24 cellular contexts compared by ENCODE assay signal in the genomic region with DNA sequence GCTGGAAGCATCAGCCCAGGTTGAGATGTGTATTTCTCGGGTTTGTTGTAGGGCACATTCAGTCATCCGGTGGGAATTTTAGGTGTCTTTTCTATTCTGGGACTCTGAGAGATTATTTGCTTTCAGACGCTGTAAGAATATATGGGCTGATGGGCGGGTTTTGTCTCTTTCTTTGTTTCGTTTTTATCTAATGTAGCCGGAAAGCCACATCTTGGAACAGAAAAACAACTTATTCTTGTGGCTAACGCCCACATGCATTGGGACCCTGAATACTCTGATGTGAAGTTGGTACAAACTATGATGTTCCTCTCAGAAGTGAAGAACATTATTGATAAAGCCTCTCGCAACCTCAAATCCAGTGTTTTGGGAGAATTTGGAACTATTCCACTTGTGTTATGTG. TPM values are rescaled to one million over a fixed set of nuclear protein-coding genes. Genes with fewer than 3 reads are reported as not detected.
"Had no signal": no experiment of that assay in that cellular context is flagged by ENCODE, and none has a peak within 500 bp of the region (broad histone marks: within the 10 kb centered on the region; RNA-seq: fewer than 3 reads in every experiment).

No MANE protein-coding gene starts in this region.

- H3K27me3 ChIP-seq: brain microvascular endothelial cell, cardiac muscle cell had no signal

- DNase-seq: activated B cell treated with CpG ODN at 0.5 μM for 24 hours; activated CD4-positive, alpha-beta memory T cell treated with anti-CD3 and anti-CD28 coated beads, Interleukin-2, amount 10 ng/mL, durations not matched to agents 7 days and 5 days; activated CD4-positive, alpha-beta T cell treated with anti-CD3 and anti-CD28 coated beads for 1 hour; activated CD4-positive, alpha-beta T cell treated with anti-CD3 and anti-CD28 coated beads, Interleukin-2, amount 10 ng/mL, durations not matched to agents 7 days and 5 days; activated gamma-delta T cell; activated naive CD4-positive, alpha-beta T cell treated with anti-CD3 and anti-CD28 coated beads for 36 hours; brain microvascular endothelial cell; MM.1S; NCI-H1105; NCI-H1436; NCI-H1694 treated with DMSO at 0.1 percent for 48 hours; NCI-H2029 treated with DMSO at 0.1 percent for 48 hours; NCI-H345; NCI-H510A; NCI-H526 treated with DMSO at 0.1 percent for 48 hours; NCI-H82; SIG-M5; T-helper 17 cell; T-helper 9 cell had no signal

- ATAC-seq: activated T-helper 17 cell treated with anti-CD3 and anti-CD28 coated beads, Interleukin-2, amount 50 U/mL, for 72 hours; T-helper 17 cell had no signal

- H3K4me3 ChIP-seq: cardiac muscle cell had no signal

- H3K4me3 Mint-ChIP-seq: activated B cell treated with CpG ODN at 0.5 μM for 24 hours; activated CD4-positive, alpha-beta memory T cell treated with anti-CD3 and anti-CD28 coated beads, Interleukin-2, amount 10 ng/mL, durations not matched to agents 7 days and 5 days; activated CD4-positive, alpha-beta T cell treated with anti-CD3 and anti-CD28 coated beads, Interleukin-2, amount 10 ng/mL, durations not matched to agents 7 days and 5 days; activated naive CD4-positive, alpha-beta T cell treated with anti-CD3 and anti-CD28 coated beads for 36 hours; activated T-helper 17 cell treated with anti-CD3 and anti-CD28 coated beads, Interleukin-2, amount 50 U/mL, for 72 hours; T-helper 17 cell had no signal

- H3K9ac ChIP-seq: KMS-11 had no signal

- H3K9me3 Mint-ChIP-seq: activated B cell treated with CpG ODN at 0.5 μM for 24 hours; activated CD4-positive, alpha-beta memory T cell treated with anti-CD3 and anti-CD28 coated beads, Interleukin-2, amount 10 ng/mL, durations not matched to agents 7 days and 5 days; activated CD4-positive, alpha-beta T cell treated with anti-CD3 and anti-CD28 coated beads, Interleukin-2, amount 10 ng/mL, durations not matched to agents 7 days and 5 days; activated naive CD4-positive, alpha-beta T cell treated with anti-CD3 and anti-CD28 coated beads for 36 hours; activated T-helper 17 cell treated with anti-CD3 and anti-CD28 coated beads, Interleukin-2, amount 50 U/mL, for 72 hours had no signal

- H3K27ac ChIP-seq: brain microvascular endothelial cell, cardiac muscle cell, KMS-11 had no signal

- H3K4me1 Mint-ChIP-seq: activated B cell treated with CpG ODN at 0.5 μM for 24 hours had no signal

- H3K4me2 ChIP-seq: KMS-11 had no signal

- H3K27me3 Mint-ChIP-seq: activated B cell treated with CpG ODN at 0.5 μM for 24 hours; activated CD4-positive, alpha-beta memory T cell treated with anti-CD3 and anti-CD28 coated beads, Interleukin-2, amount 10 ng/mL, durations not matched to agents 7 days and 5 days; activated CD4-positive, alpha-beta T cell treated with anti-CD3 and anti-CD28 coated beads, Interleukin-2, amount 10 ng/mL, durations not matched to agents 7 days and 5 days; activated T-helper 17 cell treated with anti-CD3 and anti-CD28 coated beads, Interleukin-2, amount 50 U/mL, for 72 hours; T-helper 17 cell had no signal

- H3K27ac Mint-ChIP-seq: activated B cell treated with CpG ODN at 0.5 μM for 24 hours; activated CD4-positive, alpha-beta memory T cell treated with anti-CD3 and anti-CD28 coated beads, Interleukin-2, amount 10 ng/mL, durations not matched to agents 7 days and 5 days; activated CD4-positive, alpha-beta T cell treated with anti-CD3 and anti-CD28 coated beads, Interleukin-2, amount 10 ng/mL, durations not matched to agents 7 days and 5 days; activated naive CD4-positive, alpha-beta T cell treated with anti-CD3 and anti-CD28 coated beads for 36 hours; activated T-helper 17 cell treated with anti-CD3 and anti-CD28 coated beads, Interleukin-2, amount 50 U/mL, for 72 hours; T-helper 17 cell had no signal

RNA-seq across cellular contexts. Expression of gene SCGB3A1, which starts 22.4 kb away (rescaled TPM):
- total RNA-seq: activated B cell treated with CpG ODN at 0.5 μM for 24 hours; activated CD4-positive, alpha-beta memory T cell treated with anti-CD3 and anti-CD28 coated beads, Interleukin-2, amount 10 ng/mL, durations not matched to agents 7 days and 5 days; activated CD4-positive, alpha-beta T cell treated with anti-CD3 and anti-CD28 coated beads, Interleukin-2, amount 10 ng/mL, durations not matched to agents 7 days and 5 days; activated naive CD4-positive, alpha-beta T cell treated with anti-CD3 and anti-CD28 coated beads for 36 hours; activated T-helper 17 cell treated with anti-CD3 and anti-CD28 coated beads, Interleukin-2, amount 50 U/mL, for 72 hours; cardiac muscle cell; OCI-LY7; RPMI7951 had no signal
